ENCODE assay signal across 19 cellular contexts in the genomic region with DNA sequence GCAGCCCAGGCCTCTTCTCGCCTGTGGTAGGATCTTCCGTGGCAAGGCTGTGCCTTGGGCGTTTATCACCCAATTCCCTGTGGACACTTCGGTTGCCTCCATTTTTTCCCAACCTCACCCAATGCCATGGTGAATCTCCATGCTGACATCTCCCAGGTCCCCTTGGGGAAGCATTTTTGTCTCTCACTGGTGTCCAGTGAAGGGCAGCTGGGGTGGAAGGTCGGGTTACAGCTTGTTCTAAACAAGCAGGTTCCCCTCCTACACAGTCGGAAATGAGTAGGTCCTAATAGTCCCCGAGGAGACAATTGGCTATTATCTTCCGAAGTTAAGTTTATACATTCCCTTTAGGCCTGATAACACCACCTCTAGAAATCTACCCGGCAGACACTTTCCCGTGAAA. TPM values are rescaled to one million over a fixed set of nuclear protein-coding genes. Genes with fewer than 3 reads are reported as not detected.
DNase-seq lines count a peak whose midpoint lies in the region; ATAC-seq and TF ChIP-seq lines count a peak whose summit lies in the region.
"Had no signal": no experiment of that assay in that cellular context is flagged by ENCODE, and none has a peak within 500 bp of the region (broad histone marks: within the 10 kb centered on the region; RNA-seq: fewer than 3 reads in every experiment).

No MANE protein-coding gene starts in this region.

- H2BK5ac ChIP-seq in H9 (ENCODE audit: insufficient read length, low read length), result no peak overlapping the region
- H2BK5ac ChIP-seq in mesendoderm (ENCODE audit: low read length), result no peak overlapping the region

- H3K27me3 ChIP-seq in H9 (ENCODE audit: insufficient read depth, low read length) (no peaks in the 10 kb centered on the region), mesendoderm (ENCODE audit: insufficient read depth, low read length, poor library complexity) (no peaks in the 10 kb centered on the region)

- no peak overlapping the region for H3K56ac ChIP-seq in H9 (ENCODE audit: insufficient read length, low read depth, low read length)
- no peak overlapping the region for H3K56ac ChIP-seq in mesendoderm (ENCODE audit: low read length)

- H3K27ac ChIP-seq in H9 (ENCODE audit: insufficient read length, low read depth, low read length), result no peak overlapping the region
- no peak overlapping the region for H3K27ac ChIP-seq in mesendoderm (ENCODE audit: low read depth, low read length)
- H3K27ac ChIP-seq: HL-60 had no signal

- H4K20me1 ChIP-seq in H9 (ENCODE audit: control insufficient read depth, insufficient read depth, insufficient read length), result peaks cover 2% of the 10 kb centered on the region

- H3K27me3 Mint-ChIP-seq in H9 (ENCODE audit: low read depth) (no peaks in the 10 kb centered on the region), WTC11 (ENCODE audit: low read depth) (no peaks in the 10 kb centered on the region)

- H3K4me3 Mint-ChIP-seq in H9, result no peak overlapping the region
- no peak overlapping the region for H3K4me3 Mint-ChIP-seq in WTC11

- H3K23ac ChIP-seq in H9 (ENCODE audit: insufficient read length, low read depth, low read length), result no peak overlapping the region
- no peak overlapping the region for H3K23ac ChIP-seq in mesendoderm (ENCODE audit: low read length)

- no peak overlapping the region for H2AK5ac ChIP-seq in H9 (ENCODE audit: insufficient read length, low read length)
- no peak overlapping the region for H2AK5ac ChIP-seq in mesendoderm (ENCODE audit: low read length)

- TF ChIP-seq CTCF in H9 (conservative IDR thresholded peaks at IDR 0.05), result no peak
- TF ChIP-seq CTCF in WTC11 (IDR thresholded peaks at IDR 0.05), result no peak

- H3K36me3 Mint-ChIP-seq in H9 (ENCODE audit: insufficient read depth in 1 of 3, low read depth in 3 of 3) (peaks cover 3 to 7% (median 4%) of the 10 kb centered on the region in 3 experiments; a peak in 4 of 7 replicates), WTC11 (no peaks in the 10 kb centered on the region)

- no peak overlapping the region for H3T11ph ChIP-seq in H9 (ENCODE audit: low read length)

- no peak overlapping the region for H4K91ac ChIP-seq in H9 (ENCODE audit: insufficient read length, low read depth, low read length)

- H3K9ac ChIP-seq in H9 (ENCODE audit: extremely low read depth, insufficient read length, low read length) (no peak overlapping the region), mesendoderm (ENCODE audit: low read length) (no peak overlapping the region)

- H3K18ac ChIP-seq in H9 (ENCODE audit: insufficient read length, low read depth, low read length) (no peak overlapping the region), mesendoderm (ENCODE audit: low read length) (no peak overlapping the region)

- H4K5ac ChIP-seq in H9 (ENCODE audit: insufficient read length, low read depth, low read length) (no peak overlapping the region), mesendoderm (ENCODE audit: low read length) (no peak overlapping the region)

- no CpG with 5 or more reads among the region's 10 CpGs for WGBS in H9 (ENCODE audit: extremely low coverage, insufficient read length, low lambda C conversion rate)
- WGBS in mesendoderm (ENCODE audit: extremely low coverage, insufficient coverage, low lambda C conversion rate), result no CpG with 5 or more reads among the region's 10 CpGs

- H3K4me2 ChIP-seq in H9 (ENCODE audit: insufficient read depth, insufficient read length, low read length), result no peak overlapping the region
- H3K4me2 ChIP-seq in mesendoderm (ENCODE audit: low read length), result no peak overlapping the region

- no peak overlapping the region for H3K4me3 ChIP-seq in mesendoderm (ENCODE audit: low read length)

- H2BK120ac ChIP-seq in H9 (ENCODE audit: low read depth, low read length, poor library complexity, severe bottlenecking) (no peak overlapping the region), mesendoderm (ENCODE audit: low read depth, low read length) (no peak overlapping the region)

- H2BK15ac ChIP-seq in H9 (ENCODE audit: low read depth, low read length), result no peak overlapping the region
- no peak overlapping the region for H2BK15ac ChIP-seq in mesendoderm (replicated peaks; ENCODE audit: low read depth)

- H3K4me1 ChIP-seq in H9 (ENCODE audit: insufficient read depth, low read length) (no peaks in the 10 kb centered on the region; the same call in 1 of the 2 replicates), mesendoderm (ENCODE audit: control insufficient read depth, low read depth, low read length) (no peaks in the 10 kb centered on the region)

- DNase-seq in COLO829 (ENCODE audit: low spot score), result peak; percentile 30
- no peak for DNase-seq in H9
- DNase-seq in WTC11 (ENCODE audit: low spot score), result no peak
- peak; percentile 13 for DNase-seq in mesendoderm
- no peak for DNase-seq in ACHN
- no peak for DNase-seq in activated effector memory CD4-positive, alpha-beta T cell treated with anti-CD3 and anti-CD28 coated beads, Interleukin-2, amount 50 U/mL, for 16 hours
- DNase-seq: GOT3, HCEC 1CT, Karpas-422, NCI-H1092, NCI-H1417 treated with DMSO at 0.1 percent for 48 hours, NCI-H187, NCI-H2081 treated with DMSO at 0.1 percent for 48 hours, NCI-H524, NCI-H748 treated with DMSO at 0.1 percent for 48 hours, SIG-M5 had no signal

- no peak overlapping the region for H2AFZ ChIP-seq in H9 (ENCODE audit: low read length)

- H3K4ac ChIP-seq in H9 (ENCODE audit: low read depth, low read length), result no peak overlapping the region
- H3K4ac ChIP-seq in mesendoderm (ENCODE audit: low read depth, low read length), result no peak overlapping the region

- in situ Hi-C loops in ACHN (cut with HindIII; ENCODE audit: low pct_ligation_motif_present, low pct_unique_long_range_greater_than_20kb, low sequenced_read_pairs), result no loop called here

- no peaks in the 10 kb centered on the region for H3K36me3 ChIP-seq in mesendoderm (ENCODE audit: control insufficient read depth, insufficient read depth, low read length)

- CTCF ChIA-PET in WTC11 (lab: Charles Lee), result interaction anchor here (0.7 kb wide), 1 partner anchor 217 kb away, joined by 3 read pairs; no protein-coding TSS in a partner anchor

- H3K9me3 Mint-ChIP-seq in H9 (no peaks in the 10 kb centered on the region), WTC11 (no peaks in the 10 kb centered on the region)

- H3K79me1 ChIP-seq in H9 (ENCODE audit: insufficient read depth, low read depth, low read length, poor library complexity, severe bottlenecking) (peaks cover 8% of the 10 kb centered on the region), mesendoderm (ENCODE audit: low read length) (peaks cover 4% of the 10 kb centered on the region)

- POLR2A ChIA-PET in WTC11 (lab: Charles Lee), result no interaction called here

- H2BK20ac ChIP-seq in H9 (ENCODE audit: low read depth, low read length, poor library complexity, severe bottlenecking), result no peak overlapping the region

- H3K14ac ChIP-seq in H9 (ENCODE audit: insufficient read depth, low read length), result no peak overlapping the region

- H3K79me2 ChIP-seq in H9 (ENCODE audit: insufficient read depth, low read length), result no peaks in the 10 kb centered on the region; the same call in 1 of the 2 replicates
- H3K79me2 ChIP-seq in mesendoderm (ENCODE audit: control insufficient read depth, insufficient read depth, low read length), result no peaks in the 10 kb centered on the region

- H4K8ac ChIP-seq in H9 (replicated peaks; ENCODE audit: insufficient read length, low read depth, low read length) (no peak overlapping the region), mesendoderm (ENCODE audit: low read depth, low read length) (no peak overlapping the region)

- H3K27ac Mint-ChIP-seq in H9, result peak overlapping the region; percentile 19 to 75 (median 72); a peak in 5 of 7 replicates
- H3K27ac Mint-ChIP-seq in WTC11, result peak overlapping the region; percentile 76

- peaks cover 14 to 21% of the 10 kb centered on the region in 2 experiments for H3K4me1 Mint-ChIP-seq in H9
- peaks cover 20% of the 10 kb centered on the region for H3K4me1 Mint-ChIP-seq in WTC11

- ATAC-seq in WTC11 (no peak), GM18502 (IDR thresholded peaks at IDR 0.05; ENCODE audit: poor library complexity, unreplicated experiment) (no peak)
- ATAC-seq: SK-N-SH treated with all-trans-retinoic acid at 6 μM for 48 hours had no signal

- H2BK12ac ChIP-seq in H9 (ENCODE audit: insufficient read length, low read depth, low read length), result no peak overlapping the region

- no peaks in the 10 kb centered on the region for H3K9me3 ChIP-seq in H9 (ENCODE audit: control insufficient read depth, low read depth, low read length)

- no peaks in the 10 kb centered on the region for H3K23me2 ChIP-seq in H9 (ENCODE audit: insufficient read length, low read depth, low read length, poor library complexity, severe bottlenecking)

TF ChIP-seq in WTC11, 78 proteins besides CTCF, POLR2A, EP300 and RAD21 (continues in another document):
- TF ChIP-seq ESRRA (CRISPR knock-in tag; IDR thresholded peaks at IDR 0.05; ENCODE audit: borderline replicate concordance) (no peak), GRHL2 (CRISPR knock-in tag; IDR thresholded peaks at IDR 0.05; ENCODE audit: insufficient replicate concordance, severe bottlenecking) (no peak), ZNF671 (CRISPR knock-in tag; IDR thresholded peaks at IDR 0.05) (no peak), SMAD4 (CRISPR knock-in tag; IDR thresholded peaks at IDR 0.05) (no peak), ZNF416 (CRISPR knock-in tag; IDR thresholded peaks at IDR 0.05) (no peak)
- TF ChIP-seq, protein P1, sequence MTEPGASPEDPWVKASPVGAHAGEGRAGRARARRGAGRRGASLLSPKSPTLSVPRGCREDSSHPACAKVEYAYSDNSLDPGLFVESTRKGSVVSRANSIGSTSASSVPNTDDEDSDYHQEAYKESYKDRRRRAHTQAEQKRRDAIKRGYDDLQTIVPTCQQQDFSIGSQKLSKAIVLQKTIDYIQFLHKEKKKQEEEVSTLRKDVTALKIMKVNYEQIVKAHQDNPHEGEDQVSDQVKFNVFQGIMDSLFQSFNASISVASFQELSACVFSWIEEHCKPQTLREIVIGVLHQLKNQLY (CRISPR knock-in tag; IDR thresholded peaks at IDR 0.05), result no peak
- TF ChIP-seq, protein P2, sequence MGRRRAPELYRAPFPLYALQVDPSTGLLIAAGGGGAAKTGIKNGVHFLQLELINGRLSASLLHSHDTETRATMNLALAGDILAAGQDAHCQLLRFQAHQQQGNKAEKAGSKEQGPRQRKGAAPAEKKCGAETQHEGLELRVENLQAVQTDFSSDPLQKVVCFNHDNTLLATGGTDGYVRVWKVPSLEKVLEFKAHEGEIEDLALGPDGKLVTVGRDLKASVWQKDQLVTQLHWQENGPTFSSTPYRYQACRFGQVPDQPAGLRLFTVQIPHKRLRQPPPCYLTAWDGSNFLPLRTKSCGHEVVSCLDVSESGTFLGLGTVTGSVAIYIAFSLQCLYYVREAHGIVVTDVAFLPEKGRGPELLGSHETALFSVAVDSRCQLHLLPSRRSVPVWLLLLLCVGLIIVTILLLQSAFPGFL (CRISPR knock-in tag; IDR thresholded peaks at IDR 0.05; ENCODE audit: borderline replicate concordance), result no peak

RNA-seq across cellular contexts. Expression of gene PTPRS, which starts 34.1 kb away (rescaled TPM):
- total RNA-seq in H9 (2021) (182 and 186 TPM in 2 replicates), WTC11 (2021) (201 to 253 TPM (median 244 TPM) in 3 replicates)
- polyA plus RNA-seq in mesendoderm (2013, experiment 1 of 2), result 35.5 TPM
- 34.8 TPM for polyA plus RNA-seq in mesendoderm (2013, experiment 2 of 2)

Comparison
In these comparisons a context has a peak if more than half of its experiments do, and no peak if none do; other contexts are left out.
1. DNase-seq: peak in COLO829 (single experiment) and mesendoderm (single experiment); none in H9 (single experiment), WTC11 (single experiment), ACHN (single experiment) and activated effector memory CD4-positive, alpha-beta T cell treated with anti-CD3 and anti-CD28 coated beads, Interleukin-2, amount 50 U/mL, for 16 hours (single experiment).